In genomic region chr10:7389346-7389745, GRCh38 we compare ENCODE assay signal across 23 cellular contexts. TPM values are rescaled to one million over a fixed set of nuclear protein-coding genes. Genes with fewer than 3 reads are reported as not detected.
DNase-seq lines count a peak whose midpoint lies in the region; ATAC-seq and TF ChIP-seq lines count a peak whose summit lies in the region.
"Had no signal": no experiment of that assay in that cellular context is flagged by ENCODE, and none has a peak within 500 bp of the region (broad histone marks: within the 10 kb centered on the region; RNA-seq: fewer than 3 reads in every experiment).

No MANE protein-coding gene starts in this region.

- POLR2A ChIA-PET in activated CD8-positive, alpha-beta T cell treated with anti-CD3 and anti-CD28 coated beads, Interleukin-2, amount 10 ng/mL, durations not matched to agents 7 days and 5 days (lab: Charles Lee), result no interaction called here

- no peaks in the 10 kb centered on the region for H3K27me3 Mint-ChIP-seq in activated CD8-positive, alpha-beta T cell treated with anti-CD3 and anti-CD28 coated beads, Interleukin-2, amount 10 ng/mL, durations not matched to agents 7 days and 5 days (ENCODE audit: low read depth)

- no peak for TF ChIP-seq CTCF in heart left ventricle (IDR thresholded peaks at IDR 0.05)

- H3K9me3 ChIP-seq in heart left ventricle (no peaks in the 10 kb centered on the region), MG63 (no peaks in the 10 kb centered on the region)
- H3K9me3 ChIP-seq: spleen, tibial artery had no signal

- H3K4me3 ChIP-seq in heart left ventricle, result no peak overlapping the region
- H3K4me3 ChIP-seq in MG63, result no peak overlapping the region
- H3K4me3 ChIP-seq: SK-N-MC, spleen, tibial artery had no signal

- 52 to 77% (median 69%) methylated on average over 2 of the region's 2 CpGs for WGBS in heart left ventricle, 4 donors

- DNase-seq in heart left ventricle (no peak), left ventricle myocardium superior (no peak), NCI-H2196 treated with DMSO at 0.1 percent for 48 hours (lab: John Stamatoyannopoulos, UW; ENCODE audit: unreplicated experiment) (no peak), MG63 (no peak)
- DNase-seq in activated CD8-positive, alpha-beta T cell treated with anti-CD3 and anti-CD28 coated beads, Interleukin-2, amount 10 ng/mL, durations not matched to agents 7 days and 5 days, result no peak
- no peak for DNase-seq in stimulated activated effector memory CD8-positive, alpha-beta T cell treated with anti-CD3 and anti-CD28 coated beads, Interleukin-12 subunit alpha, Interleukin-12 subunit beta, amount 100 ng/mL, for 72 hours (ENCODE audit: low spot score in 2 of 2)
- DNase-seq: activated CD8-positive, alpha-beta memory T cell treated with anti-CD3 and anti-CD28 coated beads, Interleukin-2, amount 50 U/mL, for 48 hours; amniotic stem cell; caudate nucleus; endodermal cell; H7; islet precursor cell; mesendoderm; NCI-H1092 treated with DMSO at 0.1 percent for 48 hours; NCI-H2081 treated with DMSO at 0.1 percent for 48 hours; NCI-H524 treated with DMSO at 0.1 percent for 48 hours; spleen; tibial artery had no signal

- peak overlapping the region; percentile 16 for H3K4me3 Mint-ChIP-seq in activated CD8-positive, alpha-beta T cell treated with anti-CD3 and anti-CD28 coated beads, Interleukin-2, amount 10 ng/mL, durations not matched to agents 7 days and 5 days
- no peak overlapping the region for H3K4me3 Mint-ChIP-seq in stimulated activated effector memory CD8-positive, alpha-beta T cell treated with anti-CD3 and anti-CD28 coated beads, Interleukin-12 subunit alpha, Interleukin-12 subunit beta, amount 100 ng/mL, for 72 hours
- H3K4me3 Mint-ChIP-seq: endodermal cell, neural crest cell had no signal

- ATAC-seq in heart left ventricle (peak in 2 of 4 donors; percentile 17 to 60), left ventricle myocardium superior (no peak), HG02885 (IDR thresholded peaks at IDR 0.05; ENCODE audit: poor library complexity, unreplicated experiment) (peak; percentile 49), HG03469 (IDR thresholded peaks at IDR 0.05; ENCODE audit: unreplicated experiment) (no peak)
- ATAC-seq in activated CD8-positive, alpha-beta T cell treated with anti-CD3 and anti-CD28 coated beads, Interleukin-2, amount 10 ng/mL, durations not matched to agents 7 days and 5 days, result peak; percentile 28
- ATAC-seq in stimulated activated effector memory CD8-positive, alpha-beta T cell treated with anti-CD3 and anti-CD28 coated beads, Interleukin-12 subunit alpha, Interleukin-12 subunit beta, amount 100 ng/mL, for 72 hours, result no peak
- ATAC-seq: Panc1 had no signal

- H3K27me3 ChIP-seq in heart left ventricle (no peaks in the 10 kb centered on the region), MG63 (peaks cover 7% of the 10 kb centered on the region; the same call in 1 of the 2 replicates)
- H3K27me3 ChIP-seq: spleen, tibial artery had no signal

- H3K36me3 ChIP-seq in heart left ventricle, result no peaks in the 10 kb centered on the region
- H3K36me3 ChIP-seq in MG63, result no peaks in the 10 kb centered on the region
- H3K36me3 ChIP-seq: tibial artery had no signal

- TF ChIP-seq POLR2A in heart left ventricle (IDR thresholded peaks at IDR 0.05), result no peak

- CTCF ChIA-PET in activated CD8-positive, alpha-beta T cell treated with anti-CD3 and anti-CD28 coated beads, Interleukin-2, amount 10 ng/mL, durations not matched to agents 7 days and 5 days (lab: Charles Lee), result interaction anchor here (1.3 to 2.1 kb wide), 2 partner anchors 19 to 22 kb away, joined by 5 to 13 read pairs; partner anchors contain the start of gene SFMBT2

- peaks cover 39% of the 10 kb centered on the region for H3K36me3 Mint-ChIP-seq in activated CD8-positive, alpha-beta T cell treated with anti-CD3 and anti-CD28 coated beads, Interleukin-2, amount 10 ng/mL, durations not matched to agents 7 days and 5 days (ENCODE audit: low read depth)
- peaks cover 22% of the 10 kb centered on the region for H3K36me3 Mint-ChIP-seq in stimulated activated effector memory CD8-positive, alpha-beta T cell treated with anti-CD3 and anti-CD28 coated beads, Interleukin-12 subunit alpha, Interleukin-12 subunit beta, amount 100 ng/mL, for 72 hours

- peak overlapping the region; percentile 69 for H3K27ac Mint-ChIP-seq in activated CD8-positive, alpha-beta T cell treated with anti-CD3 and anti-CD28 coated beads, Interleukin-2, amount 10 ng/mL, durations not matched to agents 7 days and 5 days
- H3K27ac Mint-ChIP-seq in stimulated activated effector memory CD8-positive, alpha-beta T cell treated with anti-CD3 and anti-CD28 coated beads, Interleukin-12 subunit alpha, Interleukin-12 subunit beta, amount 100 ng/mL, for 72 hours, result peak overlapping the region; percentile 79
- H3K27ac Mint-ChIP-seq: endodermal cell had no signal

- no peaks in the 10 kb centered on the region for H3K9me3 Mint-ChIP-seq in activated CD8-positive, alpha-beta T cell treated with anti-CD3 and anti-CD28 coated beads, Interleukin-2, amount 10 ng/mL, durations not matched to agents 7 days and 5 days (ENCODE audit: insufficient read depth)
- no peaks in the 10 kb centered on the region for H3K9me3 Mint-ChIP-seq in stimulated activated effector memory CD8-positive, alpha-beta T cell treated with anti-CD3 and anti-CD28 coated beads, Interleukin-12 subunit alpha, Interleukin-12 subunit beta, amount 100 ng/mL, for 72 hours
- H3K9me3 Mint-ChIP-seq: endodermal cell, neural crest cell had no signal

- H3K4me1 Mint-ChIP-seq in activated CD8-positive, alpha-beta T cell treated with anti-CD3 and anti-CD28 coated beads, Interleukin-2, amount 10 ng/mL, durations not matched to agents 7 days and 5 days (ENCODE audit: low read depth), result peaks cover 63% of the 10 kb centered on the region
- H3K4me1 Mint-ChIP-seq in stimulated activated effector memory CD8-positive, alpha-beta T cell treated with anti-CD3 and anti-CD28 coated beads, Interleukin-12 subunit alpha, Interleukin-12 subunit beta, amount 100 ng/mL, for 72 hours, result peaks cover 59% of the 10 kb centered on the region

- intact Hi-C loops in heart left ventricle (cut with DNase I), result no loop called here
- intact Hi-C loops in left ventricle myocardium superior (cut with micrococcal nuclease), result no loop called here

- H3K27ac ChIP-seq in heart left ventricle, result peak overlapping the region in 7 of 12 donors; percentile 4 to 65 (median 47)
- H3K27ac ChIP-seq: SK-N-MC, tibial artery had no signal

- H3K4me1 ChIP-seq in heart left ventricle, result peaks cover 0 to 36% (median 17%) of the 10 kb centered on the region in 12 donors
- H3K4me1 ChIP-seq: tibial artery had no signal

RNA-seq across cellular contexts. Expression of gene SFMBT2, which starts 21.5 kb away (rescaled TPM):
- 10 to 100 TPM in 4 of 9 donors, 1 to 10 TPM in 5; 3.7 to 25.8 (median 10.0) TPM for total RNA-seq in heart left ventricle
- 1 to 10 TPM; 2.6 to 9.6 TPM for polyA plus RNA-seq in heart left ventricle
- total RNA-seq in left ventricle myocardium superior, result 11.0 TPM
- total RNA-seq in activated CD8-positive, alpha-beta T cell treated with anti-CD3 and anti-CD28 coated beads, Interleukin-2, amount 10 ng/mL, durations not matched to agents 7 days and 5 days, result 10 to 100 TPM; 63.1 to 63.2 TPM
- total RNA-seq in MG63 (2014; rRNA removed; shearing (Covaris generic); ENCODE audit: low replicate concordance), result 0.03 TPM in 1 of 2 replicates, not detected in the other

Comparison
In these comparisons a context has a peak if more than half of its experiments do, and no peak if none do; other contexts are left out.
1. ATAC-seq: peak in HG02885 (single experiment) and activated CD8-positive, alpha-beta T cell treated with anti-CD3 and anti-CD28 coated beads, Interleukin-2, amount 10 ng/mL, durations not matched to agents 7 days and 5 days (single experiment); none in left ventricle myocardium superior (single experiment), stimulated activated effector memory CD8-positive, alpha-beta T cell treated with anti-CD3 and anti-CD28 coated beads, Interleukin-12 subunit alpha, Interleukin-12 subunit beta, amount 100 ng/mL, for 72 hours (single experiment) and HG03469 (single experiment).